Comparison of ENCODE assay signal across 1 cellular context in the genomic region with DNA sequence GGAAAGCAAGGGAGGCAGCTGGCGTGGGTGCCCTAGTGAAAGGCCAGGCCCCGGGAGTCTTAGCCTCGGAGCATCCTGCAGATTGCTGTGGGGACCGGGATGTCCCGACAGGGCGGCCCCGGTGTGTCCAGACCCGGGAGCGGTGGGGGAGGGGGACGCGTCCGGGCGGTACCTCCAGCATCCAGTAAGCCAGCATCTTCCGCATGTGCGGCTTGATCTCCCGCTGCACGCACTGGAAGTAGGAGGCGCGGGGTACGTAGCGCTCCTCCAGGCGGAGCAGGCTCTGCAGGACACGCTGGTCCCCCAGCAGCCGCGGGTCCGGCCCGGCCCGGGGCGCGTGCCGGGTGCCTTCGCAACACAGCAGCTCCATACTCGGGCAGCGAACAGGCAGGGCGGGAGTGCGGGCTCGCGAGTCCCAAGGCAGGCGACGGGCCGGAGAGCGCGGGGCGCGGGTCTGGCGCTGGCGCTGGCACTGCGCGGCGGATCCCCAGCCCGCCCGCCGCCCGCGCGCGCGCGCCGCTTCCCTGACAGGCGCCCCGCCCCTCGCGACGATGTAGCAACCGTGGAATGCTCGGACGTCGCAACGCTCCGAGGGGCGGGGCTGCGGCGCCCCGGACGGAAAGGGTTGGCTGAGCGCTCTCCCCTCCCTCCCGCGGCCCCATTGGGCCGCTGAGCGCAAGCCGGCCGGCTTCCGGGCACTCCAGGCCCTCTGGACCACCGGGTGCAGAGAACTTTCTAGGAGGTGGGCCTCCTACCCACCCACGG.
TF ChIP-seq lines count a peak whose summit lies in the region.

A gene (minus strand): TSS at position 529 of the 765 bp plus-strand sequence. CDS start 159 bp downstream, at position 370.

TF ChIP-seq in HepG2, 621 proteins besides CTCF, POLR2A, EP300 and RAD21 (continued from another document and continues in another):
- TF ChIP-seq, protein P1, sequence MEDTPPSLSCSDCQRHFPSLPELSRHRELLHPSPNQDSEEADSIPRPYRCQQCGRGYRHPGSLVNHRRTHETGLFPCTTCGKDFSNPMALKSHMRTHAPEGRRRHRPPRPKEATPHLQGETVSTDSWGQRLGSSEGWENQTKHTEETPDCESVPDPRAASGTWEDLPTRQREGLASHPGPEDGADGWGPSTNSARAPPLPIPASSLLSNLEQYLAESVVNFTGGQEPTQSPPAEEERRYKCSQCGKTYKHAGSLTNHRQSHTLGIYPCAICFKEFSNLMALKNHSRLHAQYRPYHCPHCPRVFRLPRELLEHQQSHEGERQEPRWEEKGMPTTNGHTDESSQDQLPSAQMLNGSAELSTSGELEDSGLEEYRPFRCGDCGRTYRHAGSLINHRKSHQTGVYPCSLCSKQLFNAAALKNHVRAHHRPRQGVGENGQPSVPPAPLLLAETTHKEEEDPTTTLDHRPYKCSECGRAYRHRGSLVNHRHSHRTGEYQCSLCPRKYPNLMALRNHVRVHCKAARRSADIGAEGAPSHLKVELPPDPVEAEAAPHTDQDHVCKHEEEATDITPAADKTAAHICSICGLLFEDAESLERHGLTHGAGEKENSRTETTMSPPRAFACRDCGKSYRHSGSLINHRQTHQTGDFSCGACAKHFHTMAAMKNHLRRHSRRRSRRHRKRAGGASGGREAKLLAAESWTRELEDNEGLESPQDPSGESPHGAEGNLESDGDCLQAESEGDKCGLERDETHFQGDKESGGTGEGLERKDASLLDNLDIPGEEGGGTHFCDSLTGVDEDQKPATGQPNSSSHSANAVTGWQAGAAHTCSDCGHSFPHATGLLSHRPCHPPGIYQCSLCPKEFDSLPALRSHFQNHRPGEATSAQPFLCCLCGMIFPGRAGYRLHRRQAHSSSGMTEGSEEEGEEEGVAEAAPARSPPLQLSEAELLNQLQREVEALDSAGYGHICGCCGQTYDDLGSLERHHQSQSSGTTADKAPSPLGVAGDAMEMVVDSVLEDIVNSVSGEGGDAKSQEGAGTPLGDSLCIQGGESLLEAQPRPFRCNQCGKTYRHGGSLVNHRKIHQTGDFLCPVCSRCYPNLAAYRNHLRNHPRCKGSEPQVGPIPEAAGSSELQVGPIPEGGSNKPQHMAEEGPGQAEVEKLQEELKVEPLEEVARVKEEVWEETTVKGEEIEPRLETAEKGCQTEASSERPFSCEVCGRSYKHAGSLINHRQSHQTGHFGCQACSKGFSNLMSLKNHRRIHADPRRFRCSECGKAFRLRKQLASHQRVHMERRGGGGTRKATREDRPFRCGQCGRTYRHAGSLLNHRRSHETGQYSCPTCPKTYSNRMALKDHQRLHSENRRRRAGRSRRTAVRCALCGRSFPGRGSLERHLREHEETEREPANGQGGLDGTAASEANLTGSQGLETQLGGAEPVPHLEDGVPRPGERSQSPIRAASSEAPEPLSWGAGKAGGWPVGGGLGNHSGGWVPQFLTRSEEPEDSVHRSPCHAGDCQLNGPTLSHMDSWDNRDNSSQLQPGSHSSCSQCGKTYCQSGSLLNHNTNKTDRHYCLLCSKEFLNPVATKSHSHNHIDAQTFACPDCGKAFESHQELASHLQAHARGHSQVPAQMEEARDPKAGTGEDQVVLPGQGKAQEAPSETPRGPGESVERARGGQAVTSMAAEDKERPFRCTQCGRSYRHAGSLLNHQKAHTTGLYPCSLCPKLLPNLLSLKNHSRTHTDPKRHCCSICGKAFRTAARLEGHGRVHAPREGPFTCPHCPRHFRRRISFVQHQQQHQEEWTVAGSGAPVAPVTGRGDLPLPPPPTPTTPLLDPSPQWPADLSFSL (CRISPR knock-in tag; IDR thresholded peaks at IDR 0.05), result no peak
- peak; percentile 71 for TF ChIP-seq NFYB (CRISPR knock-in tag; IDR thresholded peaks at IDR 0.05)
- no peak for TF ChIP-seq SSRP1 (CRISPR knock-in tag; IDR thresholded peaks at IDR 0.05)
- TF ChIP-seq TAF15 (IDR thresholded peaks at IDR 0.05; ENCODE audit: low read depth, low read length, poor library complexity, severe bottlenecking), result no peak
- no peak for TF ChIP-seq ZNF329 (CRISPR knock-in tag; IDR thresholded peaks at IDR 0.05; ENCODE audit: low read depth)
- TF ChIP-seq ZBTB7B (CRISPR knock-in tag; IDR thresholded peaks at IDR 0.05), result peak; percentile 31; the same call in 1 of the 2 replicates
- TF ChIP-seq, protein P2, sequence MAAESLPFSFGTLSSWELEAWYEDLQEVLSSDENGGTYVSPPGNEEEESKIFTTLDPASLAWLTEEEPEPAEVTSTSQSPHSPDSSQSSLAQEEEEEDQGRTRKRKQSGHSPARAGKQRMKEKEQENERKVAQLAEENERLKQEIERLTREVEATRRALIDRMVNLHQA (CRISPR knock-in tag; IDR thresholded peaks at IDR 0.05), result no peak
- TF ChIP-seq ZNF629 (CRISPR knock-in tag; conservative IDR thresholded peaks at IDR 0.05), result 0 out of 2 replicates have a peak, but pooled peaks have one; percentile 11
- TF ChIP-seq, protein P3, sequence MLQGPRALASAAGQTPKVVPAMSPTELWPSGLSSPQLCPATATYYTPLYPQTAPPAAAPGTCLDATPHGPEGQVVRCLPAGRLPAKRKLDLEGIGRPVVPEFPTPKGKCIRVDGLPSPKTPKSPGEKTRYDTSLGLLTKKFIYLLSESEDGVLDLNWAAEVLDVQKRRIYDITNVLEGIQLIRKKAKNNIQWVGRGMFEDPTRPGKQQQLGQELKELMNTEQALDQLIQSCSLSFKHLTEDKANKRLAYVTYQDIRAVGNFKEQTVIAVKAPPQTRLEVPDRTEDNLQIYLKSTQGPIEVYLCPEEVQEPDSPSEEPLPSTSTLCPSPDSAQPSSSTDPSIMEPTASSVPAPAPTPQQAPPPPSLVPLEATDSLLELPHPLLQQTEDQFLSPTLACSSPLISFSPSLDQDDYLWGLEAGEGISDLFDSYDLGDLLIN (CRISPR knock-in tag; IDR thresholded peaks at IDR 0.05; ENCODE audit: borderline replicate concordance), result no peak; the same call in 1 of the 2 replicates
- no peak for TF ChIP-seq AHR (CRISPR knock-in tag; IDR thresholded peaks at IDR 0.05)
- no peak for TF ChIP-seq ZNF136 (CRISPR knock-in tag; IDR thresholded peaks at IDR 0.05; ENCODE audit: low read depth)
- peak; percentile 69 for TF ChIP-seq SPEN (CRISPR knock-in tag; IDR thresholded peaks at IDR 0.05; ENCODE audit: low read depth)
- TF ChIP-seq AGO2 (optimal IDR thresholded peaks at IDR 0.05; ENCODE audit: low read depth, low read length), result no peak
- peak; percentile 32; the same call in 1 of the 2 replicates for TF ChIP-seq RFX3 (CRISPR knock-in tag; IDR thresholded peaks at IDR 0.05)
- no peak for TF ChIP-seq ATAD3A (CRISPR knock-in tag; IDR thresholded peaks at IDR 0.05)
- TF ChIP-seq STAT5B (CRISPR knock-in tag; IDR thresholded peaks at IDR 0.05), result no peak
- 0 out of 2 replicates have a peak, but pooled peaks have one; percentile 26 for TF ChIP-seq ZFP82 (CRISPR knock-in tag; IDR thresholded peaks at IDR 0.05; ENCODE audit: borderline replicate concordance)
- TF ChIP-seq, protein P4, sequence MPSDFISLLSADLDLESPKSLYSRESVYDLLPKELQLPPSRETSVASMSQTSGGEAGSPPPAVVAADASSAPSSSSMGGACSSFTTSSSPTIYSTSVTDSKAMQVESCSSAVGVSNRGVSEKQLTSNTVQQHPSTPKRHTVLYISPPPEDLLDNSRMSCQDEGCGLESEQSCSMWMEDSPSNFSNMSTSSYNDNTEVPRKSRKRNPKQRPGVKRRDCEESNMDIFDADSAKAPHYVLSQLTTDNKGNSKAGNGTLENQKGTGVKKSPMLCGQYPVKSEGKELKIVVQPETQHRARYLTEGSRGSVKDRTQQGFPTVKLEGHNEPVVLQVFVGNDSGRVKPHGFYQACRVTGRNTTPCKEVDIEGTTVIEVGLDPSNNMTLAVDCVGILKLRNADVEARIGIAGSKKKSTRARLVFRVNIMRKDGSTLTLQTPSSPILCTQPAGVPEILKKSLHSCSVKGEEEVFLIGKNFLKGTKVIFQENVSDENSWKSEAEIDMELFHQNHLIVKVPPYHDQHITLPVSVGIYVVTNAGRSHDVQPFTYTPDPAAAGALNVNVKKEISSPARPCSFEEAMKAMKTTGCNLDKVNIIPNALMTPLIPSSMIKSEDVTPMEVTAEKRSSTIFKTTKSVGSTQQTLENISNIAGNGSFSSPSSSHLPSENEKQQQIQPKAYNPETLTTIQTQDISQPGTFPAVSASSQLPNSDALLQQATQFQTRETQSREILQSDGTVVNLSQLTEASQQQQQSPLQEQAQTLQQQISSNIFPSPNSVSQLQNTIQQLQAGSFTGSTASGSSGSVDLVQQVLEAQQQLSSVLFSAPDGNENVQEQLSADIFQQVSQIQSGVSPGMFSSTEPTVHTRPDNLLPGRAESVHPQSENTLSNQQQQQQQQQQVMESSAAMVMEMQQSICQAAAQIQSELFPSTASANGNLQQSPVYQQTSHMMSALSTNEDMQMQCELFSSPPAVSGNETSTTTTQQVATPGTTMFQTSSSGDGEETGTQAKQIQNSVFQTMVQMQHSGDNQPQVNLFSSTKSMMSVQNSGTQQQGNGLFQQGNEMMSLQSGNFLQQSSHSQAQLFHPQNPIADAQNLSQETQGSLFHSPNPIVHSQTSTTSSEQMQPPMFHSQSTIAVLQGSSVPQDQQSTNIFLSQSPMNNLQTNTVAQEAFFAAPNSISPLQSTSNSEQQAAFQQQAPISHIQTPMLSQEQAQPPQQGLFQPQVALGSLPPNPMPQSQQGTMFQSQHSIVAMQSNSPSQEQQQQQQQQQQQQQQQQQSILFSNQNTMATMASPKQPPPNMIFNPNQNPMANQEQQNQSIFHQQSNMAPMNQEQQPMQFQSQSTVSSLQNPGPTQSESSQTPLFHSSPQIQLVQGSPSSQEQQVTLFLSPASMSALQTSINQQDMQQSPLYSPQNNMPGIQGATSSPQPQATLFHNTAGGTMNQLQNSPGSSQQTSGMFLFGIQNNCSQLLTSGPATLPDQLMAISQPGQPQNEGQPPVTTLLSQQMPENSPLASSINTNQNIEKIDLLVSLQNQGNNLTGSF (CRISPR knock-in tag; IDR thresholded peaks at IDR 0.05), result peak; percentile 21; the same call in 1 of the 2 replicates
- TF ChIP-seq, protein P5, sequence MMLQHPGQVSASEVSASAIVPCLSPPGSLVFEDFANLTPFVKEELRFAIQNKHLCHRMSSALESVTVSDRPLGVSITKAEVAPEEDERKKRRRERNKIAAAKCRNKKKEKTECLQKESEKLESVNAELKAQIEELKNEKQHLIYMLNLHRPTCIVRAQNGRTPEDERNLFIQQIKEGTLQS (CRISPR knock-in tag; IDR thresholded peaks at IDR 0.05), result 0 out of 2 replicates have a peak, but pooled peaks have one; percentile 26
- TF ChIP-seq, protein P6, sequence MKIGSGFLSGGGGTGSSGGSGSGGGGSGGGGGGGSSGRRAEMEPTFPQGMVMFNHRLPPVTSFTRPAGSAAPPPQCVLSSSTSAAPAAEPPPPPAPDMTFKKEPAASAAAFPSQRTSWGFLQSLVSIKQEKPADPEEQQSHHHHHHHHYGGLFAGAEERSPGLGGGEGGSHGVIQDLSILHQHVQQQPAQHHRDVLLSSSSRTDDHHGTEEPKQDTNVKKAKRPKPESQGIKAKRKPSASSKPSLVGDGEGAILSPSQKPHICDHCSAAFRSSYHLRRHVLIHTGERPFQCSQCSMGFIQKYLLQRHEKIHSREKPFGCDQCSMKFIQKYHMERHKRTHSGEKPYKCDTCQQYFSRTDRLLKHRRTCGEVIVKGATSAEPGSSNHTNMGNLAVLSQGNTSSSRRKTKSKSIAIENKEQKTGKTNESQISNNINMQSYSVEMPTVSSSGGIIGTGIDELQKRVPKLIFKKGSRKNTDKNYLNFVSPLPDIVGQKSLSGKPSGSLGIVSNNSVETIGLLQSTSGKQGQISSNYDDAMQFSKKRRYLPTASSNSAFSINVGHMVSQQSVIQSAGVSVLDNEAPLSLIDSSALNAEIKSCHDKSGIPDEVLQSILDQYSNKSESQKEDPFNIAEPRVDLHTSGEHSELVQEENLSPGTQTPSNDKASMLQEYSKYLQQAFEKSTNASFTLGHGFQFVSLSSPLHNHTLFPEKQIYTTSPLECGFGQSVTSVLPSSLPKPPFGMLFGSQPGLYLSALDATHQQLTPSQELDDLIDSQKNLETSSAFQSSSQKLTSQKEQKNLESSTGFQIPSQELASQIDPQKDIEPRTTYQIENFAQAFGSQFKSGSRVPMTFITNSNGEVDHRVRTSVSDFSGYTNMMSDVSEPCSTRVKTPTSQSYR (CRISPR knock-in tag; IDR thresholded peaks at IDR 0.05; ENCODE audit: borderline replicate concordance), result peak; percentile 72
- no peak for TF ChIP-seq SOX6 (IDR thresholded peaks at IDR 0.05)
- no peak; the same call in 1 of the 2 replicates for TF ChIP-seq SOX6 (CRISPR knock-in tag; IDR thresholded peaks at IDR 0.05)
- TF ChIP-seq, protein P7, sequence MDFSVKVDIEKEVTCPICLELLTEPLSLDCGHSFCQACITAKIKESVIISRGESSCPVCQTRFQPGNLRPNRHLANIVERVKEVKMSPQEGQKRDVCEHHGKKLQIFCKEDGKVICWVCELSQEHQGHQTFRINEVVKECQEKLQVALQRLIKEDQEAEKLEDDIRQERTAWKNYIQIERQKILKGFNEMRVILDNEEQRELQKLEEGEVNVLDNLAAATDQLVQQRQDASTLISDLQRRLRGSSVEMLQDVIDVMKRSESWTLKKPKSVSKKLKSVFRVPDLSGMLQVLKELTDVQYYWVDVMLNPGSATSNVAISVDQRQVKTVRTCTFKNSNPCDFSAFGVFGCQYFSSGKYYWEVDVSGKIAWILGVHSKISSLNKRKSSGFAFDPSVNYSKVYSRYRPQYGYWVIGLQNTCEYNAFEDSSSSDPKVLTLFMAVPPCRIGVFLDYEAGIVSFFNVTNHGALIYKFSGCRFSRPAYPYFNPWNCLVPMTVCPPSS (IDR thresholded peaks at IDR 0.05), result no peak
- TF ChIP-seq, protein P8, sequence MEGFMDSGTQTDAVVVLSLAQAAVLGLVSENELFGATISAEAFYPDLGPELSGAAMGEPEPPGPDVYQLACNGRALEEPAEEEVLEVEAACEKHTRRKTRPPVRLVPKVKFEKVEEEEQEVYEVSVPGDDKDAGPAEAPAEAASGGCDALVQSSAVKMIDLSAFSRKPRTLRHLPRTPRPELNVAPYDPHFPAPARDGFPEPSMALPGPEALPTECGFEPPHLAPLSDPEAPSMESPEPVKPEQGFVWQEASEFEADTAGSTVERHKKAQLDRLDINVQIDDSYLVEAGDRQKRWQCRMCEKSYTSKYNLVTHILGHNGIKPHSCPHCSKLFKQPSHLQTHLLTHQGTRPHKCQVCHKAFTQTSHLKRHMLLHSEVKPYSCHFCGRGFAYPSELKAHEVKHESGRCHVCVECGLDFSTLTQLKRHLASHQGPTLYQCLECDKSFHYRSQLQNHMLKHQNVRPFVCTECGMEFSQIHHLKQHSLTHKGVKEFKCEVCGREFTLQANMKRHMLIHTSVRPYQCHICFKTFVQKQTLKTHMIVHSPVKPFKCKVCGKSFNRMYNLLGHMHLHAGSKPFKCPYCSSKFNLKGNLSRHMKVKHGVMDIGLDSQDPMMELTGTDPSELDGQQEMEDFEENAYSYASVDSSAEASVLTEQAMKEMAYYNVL (CRISPR knock-in tag; IDR thresholded peaks at IDR 0.05; ENCODE audit: borderline replicate concordance), result no peak
- TF ChIP-seq ZNF337 (CRISPR knock-in tag; IDR thresholded peaks at IDR 0.05; ENCODE audit: borderline replicate concordance, low read depth), result no peak
- peak; percentile 74; the same call in 1 of the 2 replicates for TF ChIP-seq CHCHD3 (CRISPR knock-in tag; IDR thresholded peaks at IDR 0.05)
- no peak for TF ChIP-seq ZNF331 (CRISPR knock-in tag; IDR thresholded peaks at IDR 0.05)
- TF ChIP-seq ZNF7 (CRISPR knock-in tag; IDR thresholded peaks at IDR 0.05), result no peak
- TF ChIP-seq, protein P9, sequence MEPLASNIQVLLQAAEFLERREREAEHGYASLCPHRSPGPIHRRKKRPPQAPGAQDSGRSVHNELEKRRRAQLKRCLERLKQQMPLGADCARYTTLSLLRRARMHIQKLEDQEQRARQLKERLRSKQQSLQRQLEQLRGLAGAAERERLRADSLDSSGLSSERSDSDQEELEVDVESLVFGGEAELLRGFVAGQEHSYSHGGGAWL (CRISPR knock-in tag; IDR thresholded peaks at IDR 0.05), result peak; percentile 63; the same call in 1 of the 2 replicates
- TF ChIP-seq SP4 (CRISPR knock-in tag; IDR thresholded peaks at IDR 0.05), result peak; percentile 82
- no peak for TF ChIP-seq NAIF1 (CRISPR knock-in tag; IDR thresholded peaks at IDR 0.05; ENCODE audit: borderline replicate concordance)
- TF ChIP-seq RBM39 (IDR thresholded peaks at IDR 0.05; ENCODE audit: low read depth, low read length, poor library complexity, severe bottlenecking), result peak; percentile 29
